In genomic region chr7:30984359-30985107, GRCh38 we compare ENCODE assay signal across 1 cellular context.
TF ChIP-seq lines count a peak whose summit lies in the region.

No MANE protein-coding gene starts in this region.

TF ChIP-seq in K562, 482 proteins besides CTCF, POLR2A, EP300 and RAD21 (continued from another document):
- TF ChIP-seq, protein P1, sequence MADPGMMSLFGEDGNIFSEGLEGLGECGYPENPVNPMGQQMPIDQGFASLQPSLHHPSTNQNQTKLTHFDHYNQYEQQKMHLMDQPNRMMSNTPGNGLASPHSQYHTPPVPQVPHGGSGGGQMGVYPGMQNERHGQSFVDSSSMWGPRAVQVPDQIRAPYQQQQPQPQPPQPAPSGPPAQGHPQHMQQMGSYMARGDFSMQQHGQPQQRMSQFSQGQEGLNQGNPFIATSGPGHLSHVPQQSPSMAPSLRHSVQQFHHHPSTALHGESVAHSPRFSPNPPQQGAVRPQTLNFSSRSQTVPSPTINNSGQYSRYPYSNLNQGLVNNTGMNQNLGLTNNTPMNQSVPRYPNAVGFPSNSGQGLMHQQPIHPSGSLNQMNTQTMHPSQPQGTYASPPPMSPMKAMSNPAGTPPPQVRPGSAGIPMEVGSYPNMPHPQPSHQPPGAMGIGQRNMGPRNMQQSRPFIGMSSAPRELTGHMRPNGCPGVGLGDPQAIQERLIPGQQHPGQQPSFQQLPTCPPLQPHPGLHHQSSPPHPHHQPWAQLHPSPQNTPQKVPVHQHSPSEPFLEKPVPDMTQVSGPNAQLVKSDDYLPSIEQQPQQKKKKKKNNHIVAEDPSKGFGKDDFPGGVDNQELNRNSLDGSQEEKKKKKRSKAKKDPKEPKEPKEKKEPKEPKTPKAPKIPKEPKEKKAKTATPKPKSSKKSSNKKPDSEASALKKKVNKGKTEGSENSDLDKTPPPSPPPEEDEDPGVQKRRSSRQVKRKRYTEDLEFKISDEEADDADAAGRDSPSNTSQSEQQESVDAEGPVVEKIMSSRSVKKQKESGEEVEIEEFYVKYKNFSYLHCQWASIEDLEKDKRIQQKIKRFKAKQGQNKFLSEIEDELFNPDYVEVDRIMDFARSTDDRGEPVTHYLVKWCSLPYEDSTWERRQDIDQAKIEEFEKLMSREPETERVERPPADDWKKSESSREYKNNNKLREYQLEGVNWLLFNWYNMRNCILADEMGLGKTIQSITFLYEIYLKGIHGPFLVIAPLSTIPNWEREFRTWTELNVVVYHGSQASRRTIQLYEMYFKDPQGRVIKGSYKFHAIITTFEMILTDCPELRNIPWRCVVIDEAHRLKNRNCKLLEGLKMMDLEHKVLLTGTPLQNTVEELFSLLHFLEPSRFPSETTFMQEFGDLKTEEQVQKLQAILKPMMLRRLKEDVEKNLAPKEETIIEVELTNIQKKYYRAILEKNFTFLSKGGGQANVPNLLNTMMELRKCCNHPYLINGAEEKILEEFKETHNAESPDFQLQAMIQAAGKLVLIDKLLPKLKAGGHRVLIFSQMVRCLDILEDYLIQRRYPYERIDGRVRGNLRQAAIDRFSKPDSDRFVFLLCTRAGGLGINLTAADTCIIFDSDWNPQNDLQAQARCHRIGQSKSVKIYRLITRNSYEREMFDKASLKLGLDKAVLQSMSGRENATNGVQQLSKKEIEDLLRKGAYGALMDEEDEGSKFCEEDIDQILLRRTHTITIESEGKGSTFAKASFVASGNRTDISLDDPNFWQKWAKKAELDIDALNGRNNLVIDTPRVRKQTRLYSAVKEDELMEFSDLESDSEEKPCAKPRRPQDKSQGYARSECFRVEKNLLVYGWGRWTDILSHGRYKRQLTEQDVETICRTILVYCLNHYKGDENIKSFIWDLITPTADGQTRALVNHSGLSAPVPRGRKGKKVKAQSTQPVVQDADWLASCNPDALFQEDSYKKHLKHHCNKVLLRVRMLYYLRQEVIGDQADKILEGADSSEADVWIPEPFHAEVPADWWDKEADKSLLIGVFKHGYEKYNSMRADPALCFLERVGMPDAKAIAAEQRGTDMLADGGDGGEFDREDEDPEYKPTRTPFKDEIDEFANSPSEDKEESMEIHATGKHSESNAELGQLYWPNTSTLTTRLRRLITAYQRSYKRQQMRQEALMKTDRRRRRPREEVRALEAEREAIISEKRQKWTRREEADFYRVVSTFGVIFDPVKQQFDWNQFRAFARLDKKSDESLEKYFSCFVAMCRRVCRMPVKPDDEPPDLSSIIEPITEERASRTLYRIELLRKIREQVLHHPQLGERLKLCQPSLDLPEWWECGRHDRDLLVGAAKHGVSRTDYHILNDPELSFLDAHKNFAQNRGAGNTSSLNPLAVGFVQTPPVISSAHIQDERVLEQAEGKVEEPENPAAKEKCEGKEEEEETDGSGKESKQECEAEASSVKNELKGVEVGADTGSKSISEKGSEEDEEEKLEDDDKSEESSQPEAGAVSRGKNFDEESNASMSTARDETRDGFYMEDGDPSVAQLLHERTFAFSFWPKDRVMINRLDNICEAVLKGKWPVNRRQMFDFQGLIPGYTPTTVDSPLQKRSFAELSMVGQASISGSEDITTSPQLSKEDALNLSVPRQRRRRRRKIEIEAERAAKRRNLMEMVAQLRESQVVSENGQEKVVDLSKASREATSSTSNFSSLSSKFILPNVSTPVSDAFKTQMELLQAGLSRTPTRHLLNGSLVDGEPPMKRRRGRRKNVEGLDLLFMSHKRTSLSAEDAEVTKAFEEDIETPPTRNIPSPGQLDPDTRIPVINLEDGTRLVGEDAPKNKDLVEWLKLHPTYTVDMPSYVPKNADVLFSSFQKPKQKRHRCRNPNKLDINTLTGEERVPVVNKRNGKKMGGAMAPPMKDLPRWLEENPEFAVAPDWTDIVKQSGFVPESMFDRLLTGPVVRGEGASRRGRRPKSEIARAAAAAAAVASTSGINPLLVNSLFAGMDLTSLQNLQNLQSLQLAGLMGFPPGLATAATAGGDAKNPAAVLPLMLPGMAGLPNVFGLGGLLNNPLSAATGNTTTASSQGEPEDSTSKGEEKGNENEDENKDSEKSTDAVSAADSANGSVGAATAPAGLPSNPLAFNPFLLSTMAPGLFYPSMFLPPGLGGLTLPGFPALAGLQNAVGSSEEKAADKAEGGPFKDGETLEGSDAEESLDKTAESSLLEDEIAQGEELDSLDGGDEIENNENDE (IDR thresholded peaks at IDR 0.05; ENCODE audit: low read depth, low read length): no peak
TF ChIP-seq in K562: peak in this region for 1.
